ENCODE assay signal across 21 cellular contexts in the genomic region with DNA sequence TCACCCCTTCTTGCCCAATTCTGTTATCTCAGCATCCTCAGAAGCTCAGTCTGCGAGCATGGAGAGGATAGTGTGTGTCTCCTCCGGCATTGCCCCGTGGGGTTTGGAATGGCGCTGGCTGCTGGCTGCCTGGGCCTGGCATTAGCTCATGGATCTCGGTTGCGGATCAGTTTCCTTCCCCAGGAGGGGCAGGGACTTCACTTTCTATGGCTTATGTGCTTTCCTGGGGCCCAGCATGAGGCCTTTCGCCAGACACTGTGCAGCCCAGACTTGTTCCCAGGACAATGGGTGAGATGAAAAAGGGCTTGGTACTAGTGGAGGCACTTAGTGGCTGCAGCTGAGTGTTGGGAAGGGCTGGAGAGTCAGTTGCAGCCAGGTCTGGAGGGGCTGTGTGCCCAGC.
DNase-seq lines count a peak whose midpoint lies in the region; ATAC-seq and TF ChIP-seq lines count a peak whose summit lies in the region.
"Had no signal": no experiment of that assay in that cellular context is flagged by ENCODE, and none has a peak within 500 bp of the region (broad histone marks: within the 10 kb centered on the region; RNA-seq: fewer than 3 reads in every experiment).

No MANE protein-coding gene starts in this region.

- no peak for TF ChIP-seq CTCF in heart right ventricle (IDR thresholded peaks at IDR 0.05)
- TF ChIP-seq CTCF in tibial artery (IDR thresholded peaks at IDR 0.05) = no peak
- no peak for TF ChIP-seq CTCF in PC-3 (conservative IDR thresholded peaks at IDR 0.05; ENCODE audit: low read depth, low read length)

- peaks cover 53% of the 10 kb centered on the region for H3K79me1 ChIP-seq in mesenchymal stem cell (replicated peaks; ENCODE audit: low read length, poor library complexity, severe bottlenecking)

- ATAC-seq in Right ventricle myocardium superior (ENCODE audit: poor library complexity) = no peak
- no peak for ATAC-seq in heart right ventricle
- no peak for ATAC-seq in HG03135 (IDR thresholded peaks at IDR 0.05; ENCODE audit: unreplicated experiment)
- ATAC-seq in PC-3 = no peak
- ATAC-seq: pancreas, T-helper 17 cell had no signal

- peak; percentile 33 for DNase-seq in Right ventricle myocardium superior
- DNase-seq in heart right ventricle = no peak
- peak; percentile 33 for DNase-seq in SK-N-DZ (ENCODE audit: low spot score)
- no peak for DNase-seq in mesenchymal stem cell
- DNase-seq in tibial artery = no peak
- no peak for DNase-seq in PC-3
- DNase-seq in activated CD4-positive, CD25-positive, alpha-beta regulatory T cell (lab: John Stamatoyannopoulos, UW) = no peak
- DNase-seq: ACHN; activated CD8-positive, alpha-beta memory T cell treated with anti-CD3 and anti-CD28 coated beads, Interleukin-2, amount 50 U/mL, for 48 hours; activated effector memory CD4-positive, alpha-beta T cell treated with anti-CD3 and anti-CD28 coated beads, Interleukin-2, amount 50 U/mL, for 16 hours; foreskin fibroblast; GF-D8; hippocampal formation; NCI-H748 treated with DMSO at 0.1 percent for 48 hours; OCI-M1; T-helper 17 cell had no signal

- H3K27ac ChIP-seq in heart right ventricle = no peak overlapping the region
- H3K27ac ChIP-seq in mesenchymal stem cell (ENCODE audit: low read length, poor library complexity, severe bottlenecking) = no peak overlapping the region
- no peak overlapping the region for H3K27ac ChIP-seq in tibial artery
- H3K27ac ChIP-seq in PC-3 (ENCODE audit: low read length) = no peak overlapping the region
- H3K27ac ChIP-seq: breast epithelium, C4-2B, pancreas had no signal

- no peaks in the 10 kb centered on the region for H3K9me3 ChIP-seq in heart right ventricle
- no peaks in the 10 kb centered on the region for H3K9me3 ChIP-seq in mesenchymal stem cell (ENCODE audit: control insufficient read depth, low read length)
- no peaks in the 10 kb centered on the region for H3K9me3 ChIP-seq in tibial artery
- H3K9me3 ChIP-seq in PC-3 (ENCODE audit: low read length) = no peaks in the 10 kb centered on the region
- H3K9me3 ChIP-seq: breast epithelium, pancreas had no signal

- H2AFZ ChIP-seq in mesenchymal stem cell (ENCODE audit: low read depth, low read length) (no peak overlapping the region), PC-3 (ENCODE audit: low read length) (no peak overlapping the region)

- no peak overlapping the region for H2BK15ac ChIP-seq in mesenchymal stem cell (ENCODE audit: low read depth, poor library complexity, severe bottlenecking)

- no peak overlapping the region for H3K14ac ChIP-seq in mesenchymal stem cell (ENCODE audit: low read length in 2 of 2)

- H3K9ac ChIP-seq in mesenchymal stem cell (ENCODE audit: low read length) = peak overlapping the region; percentile 5
- H3K9ac ChIP-seq in PC-3 (ENCODE audit: low read length) = no peak overlapping the region

- H2BK5ac ChIP-seq in mesenchymal stem cell (ENCODE audit: low read depth, low read length, poor library complexity, severe bottlenecking) = no peak overlapping the region

- no peaks in the 10 kb centered on the region for H3K36me3 ChIP-seq in heart right ventricle
- H3K36me3 ChIP-seq in mesenchymal stem cell (ENCODE audit: control insufficient read depth in 1 of 2, insufficient read depth in 2 of 2, low read depth in 1 of 2, low read length in 2 of 2) = peaks cover 0 to 7% of the 10 kb centered on the region in 2 experiments
- H3K36me3 ChIP-seq in tibial artery = no peaks in the 10 kb centered on the region
- no peaks in the 10 kb centered on the region for H3K36me3 ChIP-seq in PC-3 (ENCODE audit: low read depth, low read length)
- H3K36me3 ChIP-seq: breast epithelium, pancreas had no signal

- no peak overlapping the region for H3K23ac ChIP-seq in mesenchymal stem cell (ENCODE audit: low read length in 2 of 2)

- CTCF ChIA-PET in PC-3 (lab: Charles Lee) = no interaction called here

- H2BK120ac ChIP-seq in mesenchymal stem cell (ENCODE audit: low read depth, low read length) = no peak overlapping the region

- no peaks in the 10 kb centered on the region for H3K9me2 ChIP-seq in PC-3 (replicated peaks; ENCODE audit: low read length)

- no peaks in the 10 kb centered on the region for H3F3A ChIP-seq in PC-3 (ENCODE audit: low read length, unreplicated experiment)

- POLR2A ChIA-PET in PC-3 (lab: Charles Lee; ENCODE audit: unreplicated experiment) = no interaction called here

- intact Hi-C loops in Right ventricle myocardium superior (cut with DNase I) (no loop called here), heart right ventricle (cut with DNase I) (no loop called here), tibial artery (cut with DNase I; ENCODE audit: low total_unique reads) (no loop called here), PC-3 (cut with micrococcal nuclease) (no loop called here)

- BruUV-seq in PC-3 (replicated peaks; lab: Mats Ljungman, UMichigan) = no TSS peak

- H3K4me2 ChIP-seq in mesenchymal stem cell (ENCODE audit: low read length, poor library complexity, severe bottlenecking) (no peak overlapping the region), PC-3 (ENCODE audit: low read length) (no peak overlapping the region)

- H3K4me1 ChIP-seq in heart right ventricle (peaks cover 0 to 17% (median 0%) of the 10 kb centered on the region in 9 donors), mesenchymal stem cell (ENCODE audit: control insufficient read depth, insufficient read depth, low read depth, low read length) (peaks cover 35% of the 10 kb centered on the region), tibial artery (peaks cover 0 to 17% (median 12%) of the 10 kb centered on the region in 4 donors), PC-3 (ENCODE audit: insufficient read depth, low read length) (no peaks in the 10 kb centered on the region)
- H3K4me1 ChIP-seq: breast epithelium, pancreas had no signal

- H4K20me1 ChIP-seq in PC-3 (ENCODE audit: low read length) = no peaks in the 10 kb centered on the region

- 69 to 81% methylated on average over 7 of the region's 7 CpGs for WGBS in heart right ventricle, 2 donors
- 93% methylated on average over 7 of the region's 7 CpGs for WGBS in mesenchymal stem cell

- H2BK12ac ChIP-seq in mesenchymal stem cell (ENCODE audit: low read length in 2 of 2) = peak overlapping the region in 1 of 2 experiments; percentile 37

- H3K4ac ChIP-seq in mesenchymal stem cell (ENCODE audit: low read depth in 1 of 2, low read length in 2 of 2) = no peak overlapping the region

- peaks cover 0 to 3% (median 0%) of the 10 kb centered on the region in 7 donors for H3K27me3 ChIP-seq in heart right ventricle
- no peaks in the 10 kb centered on the region for H3K27me3 ChIP-seq in mesenchymal stem cell (ENCODE audit: control insufficient read depth in 1 of 2, insufficient read depth in 1 of 2, low read length in 2 of 2)
- no peaks in the 10 kb centered on the region for H3K27me3 ChIP-seq in tibial artery
- H3K27me3 ChIP-seq in PC-3 (ENCODE audit: low read length) = no peaks in the 10 kb centered on the region
- H3K27me3 ChIP-seq: breast epithelium, pancreas had no signal

- no peak overlapping the region for H2AK5ac ChIP-seq in mesenchymal stem cell (ENCODE audit: low read length, severe bottlenecking)

- H3K79me2 ChIP-seq in PC-3 (ENCODE audit: low read length) = no peaks in the 10 kb centered on the region

- H3K4me3 ChIP-seq in heart right ventricle (no peak overlapping the region), mesenchymal stem cell (ENCODE audit: insufficient read depth in 1 of 2, low read depth in 1 of 2, low read length in 2 of 2) (no peak overlapping the region), tibial artery (no peak overlapping the region), PC-3 (ENCODE audit: low read length) (no peak overlapping the region)
- H3K4me3 ChIP-seq: breast epithelium, K562, pancreas had no signal

- peak overlapping the region in 1 of 2 experiments; percentile 48 for H3K18ac ChIP-seq in mesenchymal stem cell (ENCODE audit: low read depth in 1 of 2, low read length in 2 of 2)

- H4K91ac ChIP-seq in mesenchymal stem cell (ENCODE audit: low read length) = no peak overlapping the region

- H4K8ac ChIP-seq in mesenchymal stem cell (ENCODE audit: low read length) = peak overlapping the region; percentile 12

Comparison
In these comparisons a context has a peak if more than half of its experiments do, and no peak if none do; other contexts are left out.
1. DNase-seq: peak in Right ventricle myocardium superior (single experiment) and SK-N-DZ (single experiment); none in heart right ventricle (0 of 2), mesenchymal stem cell (single experiment), tibial artery (0 of 2), PC-3 (single experiment) and activated CD4-positive, CD25-positive, alpha-beta regulatory T cell (0 of 4).